Comparison of ENCODE assay signal across 8 cellular contexts in genomic region chr12:6533653-6534157, GRCh38. TPM values are rescaled to one million over a fixed set of nuclear protein-coding genes. Genes with fewer than 3 reads are reported as not detected.
DNase-seq lines count a peak whose midpoint lies in the region; ATAC-seq, FAIRE-seq and TF ChIP-seq lines count a peak whose summit lies in the region.

No MANE protein-coding gene starts in this region.

- H3K4me3 ChIP-seq in GM12864 (ENCODE audit: low read depth, low read length) (peak overlapping the region; percentile 80), GM12878 (peak overlapping the region; percentile 83), iPS-11a (ENCODE audit: low read depth, low read length) (peak overlapping the region; percentile 94), retinal pigment epithelial cell (ENCODE audit: low read length) (peak overlapping the region; percentile 97)

- no peaks in the 10 kb centered on the region for H3K27me3 ChIP-seq in GM12878 (replicated peaks in 1 of 2; ENCODE audit: control insufficient read depth in 2 of 2, insufficient read depth in 2 of 2, low read length in 1 of 2)

- in situ Hi-C loops in GM12878 (cut with MboI): loop anchor here (5.0 kb wide), 2 partner anchors 36 to 106 kb away; no protein-coding TSS in a partner anchor

- peaks cover 72% of the 10 kb centered on the region for H3K79me2 ChIP-seq in GM12878 (ENCODE audit: control insufficient read depth, insufficient read depth, low read length)

- H3K9me3 ChIP-seq in GM12878 (replicated peaks; ENCODE audit: control insufficient read depth, insufficient read depth, low read length): no peaks in the 10 kb centered on the region

- SMC1A ChIA-PET in GM12878 (lab: Charles Lee; ENCODE audit: uncharacterized antibody, unreplicated experiment): interaction anchor here (1.0 to 7.9 kb wide), 6 partner anchors 39 to 110 kb away, joined by 3 to 83 read pairs (median 6); no protein-coding TSS in a partner anchor

- peak; percentile 53 for ATAC-seq in HG02642 (IDR thresholded peaks at IDR 0.05; ENCODE audit: poor library complexity, unreplicated experiment)
- ATAC-seq in GM12878: peak; percentile 55

- TF ChIP-seq CTCF in 22Rv1 (IDR thresholded peaks at IDR 0.05): no peak
- TF ChIP-seq CTCF in GM12864 (IDR thresholded peaks at IDR 0.05; ENCODE audit: low read depth, low read length, missing control alignments): no peak
- TF ChIP-seq CTCF in GM12878 (IDR thresholded peaks at IDR 0.05 in 2 of 3, conservative IDR thresholded peaks at IDR 0.05 in 1 of 3; ENCODE audit: control insufficient read depth in 2 of 3, extremely low read depth in 1 of 3, insufficient read depth in 1 of 3, low read depth in 3 of 3, low read length in 3 of 3): no peak
- TF ChIP-seq CTCF in retinal pigment epithelial cell (conservative IDR thresholded peaks at IDR 0.05; ENCODE audit: low read depth, low read length): no peak

- TSS peak; percentile 74 for BruUV-seq in GM12878 (replicated peaks; lab: Mats Ljungman, UMichigan)

- peak overlapping the region; percentile 95 for H3K9ac ChIP-seq in GM12878 (ENCODE audit: control insufficient read depth, insufficient read depth, low read length)

- FAIRE-seq in GM12878 (lab: Jason Lieb, UNC): no peak

- peaks cover 26% of the 10 kb centered on the region for H3K4me1 ChIP-seq in GM12878 (ENCODE audit: control insufficient read depth, insufficient read depth, low read length)

- peak overlapping the region; percentile 88 for H2AFZ ChIP-seq in GM12878 (ENCODE audit: control insufficient read depth, low read depth, low read length)

- RAD21 ChIA-PET in GM12878 (lab: Charles Lee; ENCODE audit: unreplicated experiment): interaction anchor here (0.6 to 2.5 kb wide), 10 partner anchors 19 to 110 kb away, joined by 3 to 11 read pairs (median 4); partner anchors contain the start of genes LPAR5 and MRPL51

- under 1% methylated on average over 23 of the region's 23 CpGs for WGBS in GM12878 (ENCODE audit: insufficient coverage, insufficient replicate concordance, low lambda C conversion rate, missing lambda C conversion rate)

- H3K36me3 ChIP-seq in GM12878 (ENCODE audit: control insufficient read depth in 2 of 2, insufficient read depth in 2 of 2, low read length in 1 of 2): peaks cover 48 to 49% of the 10 kb centered on the region in 2 experiments

- POLR2A ChIA-PET in GM12878 (lab: Charles Lee): interaction anchor here (0.5 to 3.6 kb wide), 18 partner anchors 19 to 259 kb away, joined by 3 to 32 read pairs (median 4); partner anchors contain the start of genes COPS7A, MRPL51 and VAMP1

- CTCF ChIA-PET in GM12878 (lab: Yijun Ruan, JAX): interaction anchor here (0.6 to 7.7 kb wide), 5 partner anchors 19 to 64 kb away, joined by 3 to 73 read pairs (median 4); partner anchors contain the start of genes MRPL51 and VAMP1

- TF ChIP-seq EP300 in GM12878 (IDR thresholded peaks at IDR 0.05; ENCODE audit: borderline replicate concordance in 1 of 2, control insufficient read depth in 1 of 2, low read depth in 2 of 2, low read length in 2 of 2): no peak

- DNase-seq in GM12864 (ENCODE audit: low read depth) (no peak), MV-4-11 (lab: John Stamatoyannopoulos, UW) (peak; percentile 83), GM12878 (ENCODE audit: low read depth, low spot score) (no peak), retinal pigment epithelial cell (ENCODE audit: low read depth) (peak; percentile 76)

- peak; percentile 61 for TF ChIP-seq POLR2A in Raji (IDR thresholded peaks at IDR 0.05; ENCODE audit: insufficient read depth, low read depth, low read length)
- TF ChIP-seq POLR2A in GM12878 (IDR thresholded peaks at IDR 0.05; ENCODE audit: low read depth, low read length): no peak; the same call in 1 of the 2 replicates

- H3K27ac ChIP-seq in 22Rv1 (peak overlapping the region; percentile 99), GM12878 (ENCODE audit: control insufficient read depth, insufficient read depth) (peak overlapping the region; percentile 98)

- no peak for TF ChIP-seq RAD21 in GM12878 (IDR thresholded peaks at IDR 0.05; ENCODE audit: insufficient read depth, low read depth, low read length)

- intact Hi-C loops in GM12878 (cut with micrococcal nuclease; ENCODE audit: unreplicated experiment): loop anchor here (5.0 kb wide), 2 partner anchors 41 to 196 kb away; partner anchors contain the start of genes MRPL51 and NCAPD2

- peak overlapping the region; percentile 100 for H3K4me2 ChIP-seq in GM12878 (ENCODE audit: control insufficient read depth, insufficient read depth)

- peaks cover 24% of the 10 kb centered on the region for H4K20me1 ChIP-seq in GM12878 (ENCODE audit: control insufficient read depth, insufficient read depth)

RNA-seq across cellular contexts. Expression of gene GAPDH, which starts 0.6 kb away (rescaled TPM):
- total RNA-seq in GM12878 (2013; cell fraction: nucleolus; rRNA removed): 971 and 990 TPM in 2 replicates
- 8,450 and 8,907 TPM in 2 replicates for total RNA-seq in GM12878 (2014; rRNA removed)
- 5,296 and 5,818 TPM in 2 replicates for total RNA-seq in GM12878 (2014; rRNA removed; fragmentation: Illumina TruSeq; extraction: Trizol)
- 5,606 and 5,698 TPM in 2 replicates for total RNA-seq in GM12878 (2021)
- polyA plus RNA-seq in GM12878 (2011; ENCODE audit: low read depth): 4,872 TPM
- polyA plus RNA-seq in GM12878 (2011; rRNA removed): 7,976 and 14,240 TPM in 2 replicates
- 25,075 and 29,832 TPM in 2 replicates for polyA plus RNA-seq in GM12878 (2011; cell fraction: cytosol; rRNA removed)
- polyA plus RNA-seq in GM12878 (2011; cell fraction: nucleus; rRNA removed): 10,735 and 12,198 TPM in 2 replicates
- polyA plus RNA-seq in GM12878 (2012): 10,674 and 13,698 TPM in 2 replicates
- 5,112 and 9,478 TPM in 2 replicates for polyA plus RNA-seq in GM12878 (2014; fragmentation: Illumina TruSeq; extraction: Trizol)
- polyA plus RNA-seq in GM12878 (2014; fragmentation: Nextera tagmentation; extraction: Ambion mirVana): over 10,000 TPM in 1 of 2 experiments, 1,000 to 10,000 TPM in 1; 9,323 to 11,518 TPM
- 9,590 and 10,389 TPM in 2 replicates for polyA plus RNA-seq in GM12878 (2014; rRNA removed)
- 1,000 to 10,000 TPM; 9,069 to 9,909 TPM for polyA plus RNA-seq in GM12878 (2016; fragmentation: Nextera tagmentation; extraction: Ambion mirVana)
- 10,096 and 19,827 TPM in 2 replicates for polyA minus RNA-seq in GM12878 (2011; rRNA and poly(A)+ RNA removed)
- 5,010 and 5,239 TPM in 2 replicates for polyA minus RNA-seq in GM12878 (2011; cell fraction: cytosol; rRNA and poly(A)+ RNA removed)
- polyA minus RNA-seq in GM12878 (2011; cell fraction: nucleus; rRNA and poly(A)+ RNA removed): 1,914 and 2,640 TPM in 2 replicates

RNA-seq across cellular contexts. Expression of gene IFFO1, which starts 22.1 kb away (rescaled TPM):
- 9.8 and 9.9 TPM in 2 replicates for total RNA-seq in GM12878 (2013; cell fraction: nucleolus; rRNA removed)
- 6.3 and 7.1 TPM in 2 replicates for total RNA-seq in GM12878 (2014; rRNA removed)
- 4.7 and 5.1 TPM in 2 replicates for total RNA-seq in GM12878 (2014; rRNA removed; fragmentation: Illumina TruSeq; extraction: Trizol)
- total RNA-seq in GM12878 (2021): 14.4 and 16.6 TPM in 2 replicates
- 4.4 TPM for polyA plus RNA-seq in GM12878 (2011; ENCODE audit: low read depth)
- polyA plus RNA-seq in GM12878 (2011; rRNA removed): 5.0 and 7.1 TPM in 2 replicates
- 7.4 and 12.0 TPM in 2 replicates for polyA plus RNA-seq in GM12878 (2011; cell fraction: cytosol; rRNA removed)
- polyA plus RNA-seq in GM12878 (2011; cell fraction: nucleus; rRNA removed): 49.7 and 69.0 TPM in 2 replicates
- 7.9 and 10.3 TPM in 2 replicates for polyA plus RNA-seq in GM12878 (2012)
- 2.2 and 5.4 TPM in 2 replicates for polyA plus RNA-seq in GM12878 (2014; fragmentation: Illumina TruSeq; extraction: Trizol)
- polyA plus RNA-seq in GM12878 (2014; fragmentation: Nextera tagmentation; extraction: Ambion mirVana): under 1 TPM; 0.50 to 0.93 TPM
- polyA plus RNA-seq in GM12878 (2014; rRNA removed): 20.9 and 21.8 TPM in 2 replicates
- polyA plus RNA-seq in GM12878 (2016; fragmentation: Nextera tagmentation; extraction: Ambion mirVana): 1 to 10 TPM; 2.7 to 8.8 TPM
- 3.4 and 5.6 TPM in 2 replicates for polyA minus RNA-seq in GM12878 (2011; rRNA and poly(A)+ RNA removed)
- polyA minus RNA-seq in GM12878 (2011; cell fraction: cytosol; rRNA and poly(A)+ RNA removed): 1.3 and 2.7 TPM in 2 replicates
- polyA minus RNA-seq in GM12878 (2011; cell fraction: nucleus; rRNA and poly(A)+ RNA removed): 6.2 and 14.2 TPM in 2 replicates

RNA-seq across cellular contexts. Expression of gene NOP2, which starts 34.4 kb away (rescaled TPM):
- total RNA-seq in GM12878 (2013; cell fraction: nucleolus; rRNA removed): 92.6 and 92.8 TPM in 2 replicates
- total RNA-seq in GM12878 (2014; rRNA removed) (93.6 and 97.4 TPM in 2 replicates), GM12878 (2014; rRNA removed; fragmentation: Illumina TruSeq; extraction: Trizol) (61.3 and 62.3 TPM in 2 replicates), GM12878 (2021) (99.1 and 102 TPM in 2 replicates)
- 48.7 TPM for polyA plus RNA-seq in GM12878 (2011; ENCODE audit: low read depth)
- polyA plus RNA-seq in GM12878 (2011; rRNA removed) (74.7 and 91.2 TPM in 2 replicates), GM12878 (2014; fragmentation: Illumina TruSeq; extraction: Trizol) (116 and 121 TPM in 2 replicates), GM12878 (2014; fragmentation: Nextera tagmentation; extraction: Ambion mirVana) (10 to 100 TPM; 26.5 to 27.3 TPM), GM12878 (2014; rRNA removed) (96.9 and 98.8 TPM in 2 replicates), GM12878 (2016; fragmentation: Nextera tagmentation; extraction: Ambion mirVana) (100 to 1,000 TPM; 112 to 114 TPM)
- 67.5 and 81.8 TPM in 2 replicates for polyA plus RNA-seq in GM12878 (2011; cell fraction: cytosol; rRNA removed)
- polyA plus RNA-seq in GM12878 (2011; cell fraction: nucleus; rRNA removed): 193 and 252 TPM in 2 replicates
- polyA plus RNA-seq in GM12878 (2012): 40.1 and 60.0 TPM in 2 replicates
- 36.6 and 67.0 TPM in 2 replicates for polyA minus RNA-seq in GM12878 (2011; rRNA and poly(A)+ RNA removed)
- polyA minus RNA-seq in GM12878 (2011; cell fraction: cytosol; rRNA and poly(A)+ RNA removed): 19.4 and 32.1 TPM in 2 replicates
- 30.7 and 68.6 TPM in 2 replicates for polyA minus RNA-seq in GM12878 (2011; cell fraction: nucleus; rRNA and poly(A)+ RNA removed)

RNA-seq across cellular contexts. Expression of gene NCAPD2, which starts 39.8 kb away (rescaled TPM):
- 64.5 and 66.0 TPM in 2 replicates for total RNA-seq in GM12878 (2013; cell fraction: nucleolus; rRNA removed)
- total RNA-seq in GM12878 (2014; rRNA removed) (141 and 144 TPM in 2 replicates), GM12878 (2014; rRNA removed; fragmentation: Illumina TruSeq; extraction: Trizol) (96.9 and 98.2 TPM in 2 replicates), GM12878 (2021) (110 and 113 TPM in 2 replicates)
- polyA plus RNA-seq in GM12878 (2011; ENCODE audit: low read depth): 34.6 TPM
- polyA plus RNA-seq in GM12878 (2011; rRNA removed) (84.0 and 160 TPM in 2 replicates), GM12878 (2014; fragmentation: Illumina TruSeq; extraction: Trizol) (110 and 146 TPM in 2 replicates), GM12878 (2014; fragmentation: Nextera tagmentation; extraction: Ambion mirVana) (10 to 100 TPM; 24.2 to 32.8 TPM), GM12878 (2014; rRNA removed) (114 TPM in 2 replicates), GM12878 (2016; fragmentation: Nextera tagmentation; extraction: Ambion mirVana) (100 to 1,000 TPM; 105 to 108 TPM)
- polyA plus RNA-seq in GM12878 (2011; cell fraction: cytosol; rRNA removed): 138 and 147 TPM in 2 replicates
- 98.8 and 145 TPM in 2 replicates for polyA plus RNA-seq in GM12878 (2011; cell fraction: nucleus; rRNA removed)
- 50.7 and 70.2 TPM in 2 replicates for polyA plus RNA-seq in GM12878 (2012)
- polyA minus RNA-seq in GM12878 (2011; rRNA and poly(A)+ RNA removed): 165 and 222 TPM in 2 replicates
- polyA minus RNA-seq in GM12878 (2011; cell fraction: cytosol; rRNA and poly(A)+ RNA removed): 89.0 and 105 TPM in 2 replicates
- polyA minus RNA-seq in GM12878 (2011; cell fraction: nucleus; rRNA and poly(A)+ RNA removed): 67.3 and 111 TPM in 2 replicates

RNA-seq across cellular contexts. Expression of gene MRPL51, which starts 40.6 kb away (rescaled TPM):
- total RNA-seq in GM12878 (2013; cell fraction: nucleolus; rRNA removed): 9.8 and 10.5 TPM in 2 replicates
- total RNA-seq in GM12878 (2014; rRNA removed) (137 and 175 TPM in 2 replicates), GM12878 (2014; rRNA removed; fragmentation: Illumina TruSeq; extraction: Trizol) (254 and 259 TPM in 2 replicates), GM12878 (2021) (275 and 276 TPM in 2 replicates)
- 71.7 TPM for polyA plus RNA-seq in GM12878 (2011; ENCODE audit: low read depth)
- polyA plus RNA-seq in GM12878 (2011; rRNA removed) (159 and 252 TPM in 2 replicates), GM12878 (2014; fragmentation: Illumina TruSeq; extraction: Trizol) (241 and 255 TPM in 2 replicates), GM12878 (2014; fragmentation: Nextera tagmentation; extraction: Ambion mirVana) (1,000 to 10,000 TPM in 1 of 2 experiments, 100 to 1,000 TPM in 1; 908 to 1,202 TPM), GM12878 (2014; rRNA removed) (167 and 183 TPM in 2 replicates), GM12878 (2016; fragmentation: Nextera tagmentation; extraction: Ambion mirVana) (100 to 1,000 TPM; 583 to 588 TPM)
- polyA plus RNA-seq in GM12878 (2011; cell fraction: cytosol; rRNA removed): 119 and 123 TPM in 2 replicates
- polyA plus RNA-seq in GM12878 (2011; cell fraction: nucleus; rRNA removed): 64.4 and 67.0 TPM in 2 replicates
- polyA plus RNA-seq in GM12878 (2012): 159 and 228 TPM in 2 replicates
- polyA minus RNA-seq in GM12878 (2011; rRNA and poly(A)+ RNA removed): 29.2 and 48.2 TPM in 2 replicates
- 18.4 and 20.6 TPM in 2 replicates for polyA minus RNA-seq in GM12878 (2011; cell fraction: cytosol; rRNA and poly(A)+ RNA removed)
- 15.7 and 20.9 TPM in 2 replicates for polyA minus RNA-seq in GM12878 (2011; cell fraction: nucleus; rRNA and poly(A)+ RNA removed)

Comparison
In these comparisons a context has a peak if more than half of its experiments do, and no peak if none do; other contexts are left out.
1. DNase-seq: peak in MV-4-11 (single experiment) and retinal pigment epithelial cell (single experiment); none in GM12864 (single experiment) and GM12878 (single experiment).
2. Peak in every context shown above with its lines, with median percentiles within 50 percentile points of each other: H3K4me3 ChIP-seq.